17 cellular contexts compared by ENCODE assay signal in genomic region chrX:132636080-132636479, GRCh38.
DNase-seq lines count a peak whose midpoint lies in the region; FAIRE-seq and TF ChIP-seq lines count a peak whose summit lies in the region.
"Had no signal": no experiment of that assay in that cellular context is flagged by ENCODE, and none has a peak within 500 bp of the region (broad histone marks: within the 10 kb centered on the region; RNA-seq: fewer than 3 reads in every experiment).

No MANE protein-coding gene starts in this region.

- no peak overlapping the region for H3K9ac ChIP-seq in MM.1S (ENCODE audit: low read length)
- no peak overlapping the region for H3K9ac ChIP-seq in astrocyte (ENCODE audit: low read length)
- no peak overlapping the region for H3K9ac ChIP-seq in neuronal stem cell (ENCODE audit: low read depth, low read length, poor library complexity)

- no peak overlapping the region for H3K27ac ChIP-seq in MM.1S (ENCODE audit: low read length)
- no peak overlapping the region for H3K27ac ChIP-seq in astrocyte (ENCODE audit: low read depth, low read length)
- H3K27ac ChIP-seq in neuronal stem cell (replicated peaks; ENCODE audit: low read length): no peak overlapping the region
- H3K27ac ChIP-seq: prostate gland had no signal

- H4K8ac ChIP-seq in neuronal stem cell (ENCODE audit: low read depth, low read length): no peak overlapping the region

- H3F3A ChIP-seq in MM.1S (ENCODE audit: insufficient read depth, low read length): no peaks in the 10 kb centered on the region

- H2AFZ ChIP-seq in MM.1S (ENCODE audit: low read length) (no peak overlapping the region), astrocyte (ENCODE audit: low read depth, low read length) (no peak overlapping the region), neuronal stem cell (ENCODE audit: low read length) (no peak overlapping the region)

- H2BK120ac ChIP-seq in neuronal stem cell (ENCODE audit: low read depth, low read length): no peak overlapping the region

- no peak overlapping the region for H3K23ac ChIP-seq in neuronal stem cell (ENCODE audit: low read depth, low read length, poor library complexity)

- no peaks in the 10 kb centered on the region for H3K4me1 Mint-ChIP-seq in astrocyte (ENCODE audit: low read depth, unreplicated experiment)
- H3K4me1 Mint-ChIP-seq in osteocyte (ENCODE audit: unreplicated experiment): no peaks in the 10 kb centered on the region
- H3K4me1 Mint-ChIP-seq: activated naive CD8-positive, alpha-beta T cell treated with anti-CD3 and anti-CD28 coated beads for 36 hours; stimulated activated naive CD8-positive, alpha-beta T cell treated with anti-CD3 and anti-CD28 coated beads, Interleukin-15, amount 100 ng/mL, for 72 hours had no signal

- FAIRE-seq in astrocyte (lab: Jason Lieb, UNC): peak; percentile 99
- FAIRE-seq: G401.6 had no signal

- H3K14ac ChIP-seq in neuronal stem cell (ENCODE audit: low read length): no peak overlapping the region

- H3K9me3 Mint-ChIP-seq in astrocyte (ENCODE audit: unreplicated experiment): peaks cover 2% of the 10 kb centered on the region
- no peaks in the 10 kb centered on the region for H3K9me3 Mint-ChIP-seq in osteocyte (ENCODE audit: unreplicated experiment)
- H3K9me3 Mint-ChIP-seq: activated naive CD8-positive, alpha-beta T cell treated with anti-CD3 and anti-CD28 coated beads for 36 hours; stimulated activated naive CD8-positive, alpha-beta T cell treated with anti-CD3 and anti-CD28 coated beads, Interleukin-15, amount 100 ng/mL, for 72 hours had no signal

- TF ChIP-seq CTCF in MM.1S (IDR thresholded peaks at IDR 0.05; ENCODE audit: low read length) (peak; percentile 19), astrocyte (IDR thresholded peaks at IDR 0.05; ENCODE audit: insufficient read depth, low read depth, low read length) (no peak), osteocyte (IDR thresholded peaks at IDR 0.05) (peak; percentile 56)

- peak; percentile 8 for DNase-seq in NCI-H1694 treated with DMSO at 0.1 percent for 48 hours (lab: John Stamatoyannopoulos, UW)
- DNase-seq in NCI-H1694 (lab: John Stamatoyannopoulos, UW): no peak
- DNase-seq in MM.1S: peak; percentile 32
- no peak for DNase-seq in astrocyte (ENCODE audit: low read depth)
- no peak for DNase-seq in osteocyte (ENCODE audit: extremely low spot score, unreplicated experiment)
- no peak for DNase-seq in midbrain (lab: John Stamatoyannopoulos, UW)
- no peak for DNase-seq in neuronal stem cell (ENCODE audit: low spot score)
- DNase-seq in NOMO-1 treated with DMSO at 0.1 percent for 48 hours (lab: John Stamatoyannopoulos, UW; ENCODE audit: unreplicated experiment): no peak
- DNase-seq: activated CD8-positive, alpha-beta memory T cell treated with anti-CD3 and anti-CD28 coated beads for 24 hours; activated naive CD8-positive, alpha-beta T cell treated with anti-CD3 and anti-CD28 coated beads for 36 hours; GOT3; KBM-7; stimulated activated CD4-positive, alpha-beta T cell treated with anti-CD3 and anti-CD28 coated beads, Interleukin-4, amount 100 ng/mL, for 1 hour; stimulated activated naive CD8-positive, alpha-beta T cell treated with anti-CD3 and anti-CD28 coated beads, Interleukin-15, amount 100 ng/mL, for 72 hours; T-helper 2 cell had no signal

- H3K27me3 ChIP-seq in MM.1S (replicated peaks; ENCODE audit: insufficient read depth, low read length) (no peaks in the 10 kb centered on the region), astrocyte (ENCODE audit: insufficient read depth, low read length) (no peaks in the 10 kb centered on the region), neuronal stem cell (ENCODE audit: control insufficient read depth in 3 of 3, insufficient read depth in 3 of 3, low read depth in 1 of 3, low read length in 3 of 3) (no peaks in the 10 kb centered on the region)

- H4K20me1 ChIP-seq in MM.1S (ENCODE audit: insufficient read depth, low read length) (no peaks in the 10 kb centered on the region), astrocyte (ENCODE audit: insufficient read depth, low read length) (no peaks in the 10 kb centered on the region)

- H3K27me3 Mint-ChIP-seq in astrocyte (ENCODE audit: low read depth, unreplicated experiment) (peaks cover 2% of the 10 kb centered on the region), osteocyte (ENCODE audit: unreplicated experiment) (peaks cover 2% of the 10 kb centered on the region)
- H3K27me3 Mint-ChIP-seq: activated naive CD8-positive, alpha-beta T cell treated with anti-CD3 and anti-CD28 coated beads for 36 hours; stimulated activated naive CD8-positive, alpha-beta T cell treated with anti-CD3 and anti-CD28 coated beads, Interleukin-15, amount 100 ng/mL, for 72 hours had no signal

- H2BK12ac ChIP-seq in neuronal stem cell (ENCODE audit: low read length): no peak overlapping the region

- H2BK5ac ChIP-seq in neuronal stem cell (ENCODE audit: low read length): no peak overlapping the region

- H3K4me3 Mint-ChIP-seq in astrocyte (ENCODE audit: unreplicated experiment) (no peak overlapping the region), osteocyte (ENCODE audit: unreplicated experiment) (no peak overlapping the region)
- H3K4me3 Mint-ChIP-seq: activated naive CD8-positive, alpha-beta T cell treated with anti-CD3 and anti-CD28 coated beads for 36 hours; stimulated activated naive CD8-positive, alpha-beta T cell treated with anti-CD3 and anti-CD28 coated beads, Interleukin-15, amount 100 ng/mL, for 72 hours had no signal

- H3K4me2 ChIP-seq in MM.1S (ENCODE audit: low read depth, low read length): no peak overlapping the region
- no peak overlapping the region for H3K4me2 ChIP-seq in astrocyte (ENCODE audit: low read length)
- no peak overlapping the region for H3K4me2 ChIP-seq in neuronal stem cell (ENCODE audit: insufficient read depth, low read length, poor library complexity, severe bottlenecking)

- H3K9me3 ChIP-seq in MM.1S (replicated peaks; ENCODE audit: insufficient read depth, low read length) (no peaks in the 10 kb centered on the region), astrocyte (ENCODE audit: insufficient read depth, low read depth, low read length) (no peaks in the 10 kb centered on the region), neuronal stem cell (replicated peaks in 1 of 2; ENCODE audit: control insufficient read depth in 2 of 2, insufficient read depth in 1 of 2, low read depth in 1 of 2, low read length in 2 of 2) (no peaks in the 10 kb centered on the region)
- H3K9me3 ChIP-seq: prostate gland had no signal

- H2AK5ac ChIP-seq in neuronal stem cell (ENCODE audit: low read depth, low read length): no peak overlapping the region

- no peak overlapping the region for H4K91ac ChIP-seq in neuronal stem cell (ENCODE audit: low read depth, low read length, poor library complexity)

- H3K79me2 ChIP-seq in MM.1S (ENCODE audit: low read length): no peaks in the 10 kb centered on the region
- H3K79me2 ChIP-seq in astrocyte (ENCODE audit: insufficient read depth, low read length): no peaks in the 10 kb centered on the region

- no peak overlapping the region for H3K18ac ChIP-seq in neuronal stem cell (ENCODE audit: low read length)

- no peaks in the 10 kb centered on the region for H3K36me3 ChIP-seq in MM.1S (replicated peaks; ENCODE audit: insufficient read depth, low read length)
- no peaks in the 10 kb centered on the region for H3K36me3 ChIP-seq in astrocyte (ENCODE audit: insufficient read depth, low read length)
- H3K36me3 ChIP-seq in neuronal stem cell (replicated peaks in 1 of 2; ENCODE audit: control insufficient read depth in 2 of 2, insufficient read depth in 2 of 2, low read length in 2 of 2): no peaks in the 10 kb centered on the region
- H3K36me3 ChIP-seq: prostate gland had no signal

- H3K4me1 ChIP-seq in MM.1S (ENCODE audit: low read length): no peaks in the 10 kb centered on the region
- H3K4me1 ChIP-seq in astrocyte (ENCODE audit: insufficient read depth, low read length): no peaks in the 10 kb centered on the region
- peaks cover 0 to 3% of the 10 kb centered on the region in 2 donors for H3K4me1 ChIP-seq in neuronal stem cell (ENCODE audit: control insufficient read depth in 2 of 2, insufficient read depth in 1 of 2, low read depth in 1 of 2, low read length in 2 of 2)
- H3K4me1 ChIP-seq: prostate gland had no signal

- no peaks in the 10 kb centered on the region for H3K9me2 ChIP-seq in MM.1S (replicated peaks; ENCODE audit: insufficient read depth, low read length)

- H3K36me3 Mint-ChIP-seq in astrocyte (ENCODE audit: low read depth, unreplicated experiment) (no peaks in the 10 kb centered on the region), osteocyte (ENCODE audit: unreplicated experiment) (no peaks in the 10 kb centered on the region)
- H3K36me3 Mint-ChIP-seq: activated naive CD8-positive, alpha-beta T cell treated with anti-CD3 and anti-CD28 coated beads for 36 hours had no signal

- H2BK15ac ChIP-seq in neuronal stem cell (ENCODE audit: low read length): no peak overlapping the region

- no peaks in the 10 kb centered on the region for H3K79me1 ChIP-seq in neuronal stem cell (ENCODE audit: low read depth, low read length)

- WGBS in neuronal stem cell (ENCODE audit: extremely low coverage in 2 of 2, insufficient read length in 2 of 2, insufficient replicate concordance in 1 of 2), 2 donors: no CpG with 5 or more reads among the region's 3 CpGs

- no peak overlapping the region for H3K27ac Mint-ChIP-seq in astrocyte (ENCODE audit: unreplicated experiment)
- H3K27ac Mint-ChIP-seq in osteocyte (ENCODE audit: unreplicated experiment): no peak overlapping the region
- H3K27ac Mint-ChIP-seq: activated naive CD8-positive, alpha-beta T cell treated with anti-CD3 and anti-CD28 coated beads for 36 hours had no signal

- no peak overlapping the region for H3K4ac ChIP-seq in neuronal stem cell (ENCODE audit: low read length)

- H3K4me3 ChIP-seq in MM.1S (ENCODE audit: low read length) (no peak overlapping the region), astrocyte (ENCODE audit: insufficient read depth, low read depth, low read length) (no peak overlapping the region), neuronal stem cell (ENCODE audit: low read length in 2 of 2) (no peak overlapping the region)
- H3K4me3 ChIP-seq: prostate gland had no signal

Comparison
In these comparisons a context has a peak if more than half of its experiments do, and no peak if none do; other contexts are left out.
1. DNase-seq: peak in NCI-H1694 treated with DMSO at 0.1 percent for 48 hours (single experiment) and MM.1S (single experiment); none in NCI-H1694 (single experiment), astrocyte (single experiment), osteocyte (single experiment), midbrain (single experiment), neuronal stem cell (single experiment) and NOMO-1 treated with DMSO at 0.1 percent for 48 hours (single experiment).